ENCODE assay signal across 19 cellular contexts in genomic region chr5:74653991-74654390, GRCh38. TPM values are rescaled to one million over a fixed set of nuclear protein-coding genes. Genes with fewer than 3 reads are reported as not detected.
A peak's percentile ranks its signal among the peaks of the same experiment; 100 is the strongest.
DNase-seq lines count a peak whose midpoint lies in the region; ATAC-seq and TF ChIP-seq lines count a peak whose summit lies in the region.
"Had no signal": no experiment of that assay in that cellular context is flagged by ENCODE, and none has a peak within 500 bp of the region (broad histone marks: within the 10 kb centered on the region; RNA-seq: fewer than 3 reads in every experiment).

No MANE protein-coding gene starts in this region.

- ATAC-seq in GM23338 = no peak
- no peak for ATAC-seq in activated T-helper 17 cell treated with anti-CD3 and anti-CD28 coated beads, Interleukin-2, amount 50 U/mL, for 72 hours (replicated peaks)

- no peaks in the 10 kb centered on the region for H3F3A ChIP-seq in GM23338 (replicated peaks; ENCODE audit: low read depth)
- no peaks in the 10 kb centered on the region for H3F3A ChIP-seq in neural progenitor cell (ENCODE audit: low read depth)

- H3K27ac Mint-ChIP-seq in GM23338 (no peak overlapping the region), neural progenitor cell (no peak overlapping the region)
- H3K27ac Mint-ChIP-seq in activated T-helper 17 cell treated with anti-CD3 and anti-CD28 coated beads, Interleukin-2, amount 50 U/mL, for 72 hours = no peak overlapping the region
- H3K27ac Mint-ChIP-seq: B cell; CD4-positive, CD25-positive, alpha-beta regulatory T cell had no signal

- H3K27me3 ChIP-seq in GM23338 (ENCODE audit: insufficient read depth) (no peaks in the 10 kb centered on the region), esophagus muscularis mucosa (no peaks in the 10 kb centered on the region), neural progenitor cell (no peaks in the 10 kb centered on the region)
- H3K27me3 ChIP-seq: BLaER1 had no signal

- H3K4me1 Mint-ChIP-seq in GM23338 (peaks cover 3% of the 10 kb centered on the region; the same call in 1 of the 3 replicates), neural progenitor cell (peaks cover 5% of the 10 kb centered on the region)
- no peaks in the 10 kb centered on the region for H3K4me1 Mint-ChIP-seq in activated T-helper 17 cell treated with anti-CD3 and anti-CD28 coated beads, Interleukin-2, amount 50 U/mL, for 72 hours
- H3K4me1 Mint-ChIP-seq: CD4-positive, CD25-positive, alpha-beta regulatory T cell had no signal

- intact Hi-C loops in esophagus muscularis mucosa (cut with DNase I) = no loop called here

- H4K20me1 ChIP-seq in GM23338 (replicated peaks; ENCODE audit: insufficient read depth) (no peaks in the 10 kb centered on the region), neural progenitor cell (ENCODE audit: low read depth) (no peaks in the 10 kb centered on the region)
- H4K20me1 ChIP-seq: BLaER1 had no signal

- no peak overlapping the region for H3K4me3 Mint-ChIP-seq in GM23338
- H3K4me3 Mint-ChIP-seq in neural progenitor cell = no peak overlapping the region
- no peak overlapping the region for H3K4me3 Mint-ChIP-seq in activated T-helper 17 cell treated with anti-CD3 and anti-CD28 coated beads, Interleukin-2, amount 50 U/mL, for 72 hours
- H3K4me3 Mint-ChIP-seq: B cell; CD4-positive, CD25-positive, alpha-beta regulatory T cell; CD8-positive, alpha-beta memory T cell had no signal

- H3K27ac ChIP-seq in GM23338 (ENCODE audit: low read depth) (no peak overlapping the region), esophagus muscularis mucosa (replicated peaks in 1 of 4) (no peak overlapping the region), neural progenitor cell (no peak overlapping the region)
- H3K27ac ChIP-seq: 22Rv1, BLaER1, C4-2B had no signal

- H3K27me3 Mint-ChIP-seq in GM23338 (ENCODE audit: insufficient read depth, low read depth, poor library complexity) = peaks cover 5% of the 10 kb centered on the region
- no peaks in the 10 kb centered on the region for H3K27me3 Mint-ChIP-seq in neural progenitor cell (ENCODE audit: insufficient read depth, low read depth)
- peaks cover 13% of the 10 kb centered on the region for H3K27me3 Mint-ChIP-seq in activated T-helper 17 cell treated with anti-CD3 and anti-CD28 coated beads, Interleukin-2, amount 50 U/mL, for 72 hours

- TF ChIP-seq EP300 in esophagus muscularis mucosa (IDR thresholded peaks at IDR 0.05) = no peak

- H3K4me1 ChIP-seq in GM23338 (ENCODE audit: insufficient read depth) = no peaks in the 10 kb centered on the region
- peaks cover 0 to 4% (median 3%) of the 10 kb centered on the region in 4 donors for H3K4me1 ChIP-seq in esophagus muscularis mucosa
- peaks cover 3% of the 10 kb centered on the region for H3K4me1 ChIP-seq in neural progenitor cell
- H3K4me1 ChIP-seq: BLaER1 had no signal

- H2AFZ ChIP-seq in GM23338 = 0 out of 2 replicates have a peak overlapping the region, but pooled peaks have one; percentile 83
- H2AFZ ChIP-seq in neural progenitor cell (replicated peaks) = peak overlapping the region; percentile 34

- DNase-seq in GM23338 (ENCODE audit: low spot score) (no peak), esophagus muscularis mucosa (ENCODE audit: extremely low spot score) (peak; percentile 86), neural progenitor cell (ENCODE audit: low spot score) (no peak), G401 (ENCODE audit: low spot score) (no peak), NCI-H2171 (lab: John Stamatoyannopoulos, UW) (no peak)
- DNase-seq: CD4-positive, CD25-positive, alpha-beta regulatory T cell; CD8-positive, alpha-beta memory T cell; DMS 273 treated with DMSO at 0.1 percent for 48 hours; DMS79; EL; GF-D8; GOT3; H7; HCEC 1CT had no signal

- H3K9me3 ChIP-seq in esophagus muscularis mucosa = no peaks in the 10 kb centered on the region
- H3K9me3 ChIP-seq in neural progenitor cell (ENCODE audit: low read depth) = no peaks in the 10 kb centered on the region
- H3K9me3 ChIP-seq: BLaER1 had no signal

- peaks cover 7% of the 10 kb centered on the region for H3K9me3 Mint-ChIP-seq in GM23338
- H3K9me3 Mint-ChIP-seq in neural progenitor cell = peaks cover 3% of the 10 kb centered on the region
- no peaks in the 10 kb centered on the region for H3K9me3 Mint-ChIP-seq in activated T-helper 17 cell treated with anti-CD3 and anti-CD28 coated beads, Interleukin-2, amount 50 U/mL, for 72 hours
- H3K9me3 Mint-ChIP-seq: CD4-positive, CD25-positive, alpha-beta regulatory T cell; CD8-positive, alpha-beta memory T cell had no signal

- H3K4me2 ChIP-seq in GM23338 (no peak overlapping the region), neural progenitor cell (no peak overlapping the region)
- H3K4me2 ChIP-seq: BLaER1 had no signal

- H3K9ac ChIP-seq in neural progenitor cell = no peak overlapping the region
- H3K9ac ChIP-seq: BLaER1 had no signal

- TF ChIP-seq POLR2A in esophagus muscularis mucosa (IDR thresholded peaks at IDR 0.05; ENCODE audit: low read depth) = no peak

- H3K36me3 Mint-ChIP-seq in GM23338 (ENCODE audit: low read depth) (no peaks in the 10 kb centered on the region), neural progenitor cell (no peaks in the 10 kb centered on the region)
- no peaks in the 10 kb centered on the region for H3K36me3 Mint-ChIP-seq in activated T-helper 17 cell treated with anti-CD3 and anti-CD28 coated beads, Interleukin-2, amount 50 U/mL, for 72 hours (ENCODE audit: low read depth)
- H3K36me3 Mint-ChIP-seq: CD4-positive, CD25-positive, alpha-beta regulatory T cell; CD8-positive, alpha-beta memory T cell had no signal

- 91% methylated on average over 5 of the region's 5 CpGs for WGBS in esophagus muscularis mucosa

- H3K4me3 ChIP-seq in GM23338 = no peak overlapping the region
- no peak overlapping the region for H3K4me3 ChIP-seq in esophagus muscularis mucosa
- H3K4me3 ChIP-seq in neural progenitor cell = no peak overlapping the region
- H3K4me3 ChIP-seq: BLaER1 had no signal

- H3K79me2 ChIP-seq in GM23338 (replicated peaks; ENCODE audit: insufficient read depth) (no peaks in the 10 kb centered on the region), neural progenitor cell (ENCODE audit: low read depth) (no peaks in the 10 kb centered on the region)

- H3K36me3 ChIP-seq in GM23338 (ENCODE audit: insufficient read depth) (no peaks in the 10 kb centered on the region; the same call in 1 of the 2 replicates), esophagus muscularis mucosa (no peaks in the 10 kb centered on the region), neural progenitor cell (no peaks in the 10 kb centered on the region)
- H3K36me3 ChIP-seq: BLaER1 had no signal

- in situ Hi-C loops in G401 (cut with HindIII; ENCODE audit: low sequenced_read_pairs) = no loop called here

- 0 out of 2 replicates have a peak, but pooled peaks cover 2% of the 10 kb centered on the region for H3K9me2 ChIP-seq in GM23338 (ENCODE audit: insufficient read depth)

- TF ChIP-seq CTCF in GM23338 (conservative IDR thresholded peaks at IDR 0.05; ENCODE audit: low read depth in 2 of 2) = no peak
- TF ChIP-seq CTCF in esophagus muscularis mucosa (IDR thresholded peaks at IDR 0.05) = no peak
- TF ChIP-seq CTCF in neural progenitor cell (IDR thresholded peaks at IDR 0.05) = no peak

TF ChIP-seq in GM23338, 12 proteins besides CTCF, POLR2A, EP300 and RAD21:
- TF ChIP-seq ZNF331 (CRISPR knock-in tag; IDR thresholded peaks at IDR 0.05; ENCODE audit: low read depth) (no peak), JUNB (IDR thresholded peaks at IDR 0.05; ENCODE audit: unreplicated experiment) (no peak), REST (IDR thresholded peaks at IDR 0.05; ENCODE audit: unreplicated experiment) (no peak), EZH2phosphoT487 (IDR thresholded peaks at IDR 0.05; ENCODE audit: unreplicated experiment) (no peak), NANOG (IDR thresholded peaks at IDR 0.05; ENCODE audit: borderline replicate concordance) (no peak), STAT1 (IDR thresholded peaks at IDR 0.05; ENCODE audit: unreplicated experiment) (no peak), POLR2AphosphoS5 (IDR thresholded peaks at IDR 0.05; ENCODE audit: low read depth) (no peak), ZNF114 (CRISPR knock-in tag; IDR thresholded peaks at IDR 0.05) (no peak)

RNA-seq across cellular contexts. Expression of gene ENC1, which starts 13.5 kb away (rescaled TPM):
- total RNA-seq in GM23338 (2014; rRNA removed; shearing (Covaris generic)) = 16.3 and 27.9 TPM in 2 replicates
- polyA plus RNA-seq in GM23338 (2016; fragmentation: Nextera tagmentation; extraction: Ambion mirVana) = 7.1 and 8.2 TPM in 2 replicates
- total RNA-seq in esophagus muscularis mucosa (10 to 100 TPM in 3 of 4 donors, 1 to 10 TPM in 1; 8.9 to 23.7 (median 13.1) TPM), neural progenitor cell (ENCODE audit: low replicate concordance) (73.8 and 146 TPM in 2 replicates)
- 36.4 and 59.3 TPM in 2 replicates for total RNA-seq in G401 (2014; rRNA removed; shearing (Covaris generic))
- under 1 TPM; 0.42 to 0.89 TPM for total RNA-seq in activated T-helper 17 cell treated with anti-CD3 and anti-CD28 coated beads, Interleukin-2, amount 50 U/mL, for 72 hours

RNA-seq across cellular contexts. Expression of gene HEXB, which starts 31.0 kb away (rescaled TPM):
- 57.8 and 70.8 TPM in 2 replicates for total RNA-seq in GM23338 (2014; rRNA removed; shearing (Covaris generic))
- polyA plus RNA-seq in GM23338 (2016; fragmentation: Nextera tagmentation; extraction: Ambion mirVana) = 49.2 and 53.2 TPM in 2 replicates
- 100 to 1,000 TPM; 101 to 128 (median 113) TPM for total RNA-seq in esophagus muscularis mucosa
- 56.3 and 65.6 TPM in 2 replicates for total RNA-seq in neural progenitor cell (ENCODE audit: low replicate concordance)
- 661 and 662 TPM in 2 replicates for total RNA-seq in G401 (2014; rRNA removed; shearing (Covaris generic))
- 10 to 100 TPM; 42.4 to 79.0 TPM for total RNA-seq in activated T-helper 17 cell treated with anti-CD3 and anti-CD28 coated beads, Interleukin-2, amount 50 U/mL, for 72 hours
